In the genomic region with DNA sequence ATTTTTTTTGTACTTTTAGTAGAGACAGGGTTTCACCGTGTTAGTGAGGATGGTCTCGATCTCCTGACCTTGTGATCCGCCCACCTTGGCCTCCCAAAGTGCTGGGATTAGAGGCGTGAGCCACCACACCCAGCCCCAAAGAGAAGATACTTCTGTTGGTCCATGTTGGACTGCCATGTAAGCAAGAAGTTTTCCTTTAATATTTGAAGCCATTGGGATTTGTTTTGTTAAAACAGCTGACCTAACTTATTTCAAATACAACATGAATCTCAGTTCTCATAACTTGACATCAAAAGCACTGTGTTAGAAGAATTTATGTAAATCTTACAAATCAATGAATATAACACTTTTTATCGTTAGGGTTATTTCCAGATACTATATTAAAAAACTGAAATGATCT, we compare ENCODE assay signal across 7 cellular contexts.
"Had no signal": no experiment of that assay in that cellular context is flagged by ENCODE, and none has a peak within 500 bp of the region (broad histone marks: within the 10 kb centered on the region; RNA-seq: fewer than 3 reads in every experiment).

No MANE protein-coding gene starts in this region.

- H3K4me2 ChIP-seq: KMS-11 had no signal

- FAIRE-seq: HepG2, HTR-8/SVneo had no signal

- ATAC-seq: HepG2 had no signal

- DNase-seq: IMR-90, KBM-7, KG1 had no signal

- H3K27ac ChIP-seq: HL-60, KMS-11 had no signal

- H3K9ac ChIP-seq: KMS-11 had no signal
